Comparison of ENCODE assay signal across 16 cellular contexts in the genomic region with DNA sequence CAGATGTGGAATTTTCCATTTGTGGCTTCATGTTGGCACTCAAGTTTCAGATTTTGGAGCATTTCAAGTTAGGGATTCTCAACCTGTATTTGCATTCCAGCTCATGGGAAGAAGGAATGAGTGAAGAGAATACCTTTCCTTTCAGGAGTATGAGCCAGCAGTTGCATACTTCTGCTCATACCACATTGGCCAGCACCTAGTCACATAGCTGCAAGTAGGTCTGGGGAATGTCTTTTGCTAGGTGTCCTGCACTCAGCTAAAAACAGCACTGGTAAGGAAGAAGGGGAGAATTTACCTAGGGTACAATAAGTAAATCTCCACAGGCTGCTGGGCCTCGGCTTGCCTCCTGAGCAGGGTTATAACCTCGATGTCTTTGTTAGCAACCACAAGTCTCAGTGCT. TPM values are rescaled to one million over a fixed set of nuclear protein-coding genes. Genes with fewer than 3 reads are reported as not detected.
"Had no signal": no experiment of that assay in that cellular context is flagged by ENCODE, and none has a peak within 500 bp of the region (broad histone marks: within the 10 kb centered on the region; RNA-seq: fewer than 3 reads in every experiment).

No MANE protein-coding gene starts in this region.

- H3K4me3 ChIP-seq: ascending aorta, gastroesophageal sphincter, skin epidermis, suprapubic skin had no signal

- H3K9me3 ChIP-seq: ascending aorta, gastroesophageal sphincter, suprapubic skin had no signal

- H3K4me1 ChIP-seq: ascending aorta, gastroesophageal sphincter, suprapubic skin had no signal

- DNase-seq: activated CD4-positive, alpha-beta memory T cell treated with anti-CD3 and anti-CD28 coated beads, Interleukin-2, amount 10 ng/mL, durations not matched to agents 7 days and 5 days; activated CD4-positive, alpha-beta T cell treated with anti-CD3 and anti-CD28 coated beads for 4 hours; activated naive CD4-positive, alpha-beta T cell treated with anti-CD3 and anti-CD28 coated beads, Interleukin-2, amount 10 ng/mL, durations not matched to agents 7 days and 5 days; activated T-cell treated with anti-CD3 and anti-CD28 coated beads, Interleukin-2, amount 50 U/mL, for 24 hours; erythroblast; kidney; posterior cingulate gyrus; stimulated activated CD4-positive, alpha-beta T cell treated with anti-CD3 and anti-CD28 coated beads, Interleukin-4, amount 100 ng/mL, for 24 hours; stimulated activated CD8-positive, alpha-beta memory T cell treated with anti-CD3 and anti-CD28 coated beads, Interleukin-4, amount 100 ng/mL, for 48 hours; T-helper 17 cell had no signal

- H3K27ac ChIP-seq: ascending aorta, gastroesophageal sphincter, skin epidermis, suprapubic skin had no signal

- H3K27me3 ChIP-seq: ascending aorta, gastroesophageal sphincter, suprapubic skin had no signal

- ATAC-seq: gastroesophageal sphincter; natural killer cell treated with Interleukin-12 subunit alpha and Interleukin-12 subunit beta and Interleukin-15 and Interleukin-18, amount 100 ng/mL, for 72 hours; T-helper 17 cell had no signal

- H3K36me3 ChIP-seq: gastroesophageal sphincter, suprapubic skin had no signal

RNA-seq across cellular contexts. Expression of gene ATP8A2, which starts 24.6 kb away (rescaled TPM):
- total RNA-seq: bronchial epithelial cell had no signal
